8 cellular contexts compared by ENCODE assay signal in genomic region chr7:118182618-118183253, GRCh38. TPM values are rescaled to one million over a fixed set of nuclear protein-coding genes. Genes with fewer than 3 reads are reported as not detected.
DNase-seq lines count a peak whose midpoint lies in the region; ATAC-seq and TF ChIP-seq lines count a peak whose summit lies in the region.

No MANE protein-coding gene starts in this region.

- peak overlapping the region; percentile 96 for H3K27ac ChIP-seq in CD4-positive, CD25-positive, alpha-beta regulatory T cell (ENCODE audit: insufficient read depth, low read length, poor library complexity, severe bottlenecking)
- peak overlapping the region; percentile 93 for H3K27ac ChIP-seq in neutrophil

- peak overlapping the region; percentile 89 for H3K9ac ChIP-seq in endocrine pancreas (ENCODE audit: control insufficient read depth, insufficient read depth, low read length)

- DNase-seq in CD4-positive, CD25-positive, alpha-beta regulatory T cell = no peak
- peak; percentile 7 for DNase-seq in NCI-H2227 (lab: John Stamatoyannopoulos, UW; ENCODE audit: unreplicated experiment)
- no peak for DNase-seq in NCI-H1048 (lab: John Stamatoyannopoulos, UW)
- DNase-seq in NCI-H510A (lab: John Stamatoyannopoulos, UW) = no peak
- DNase-seq in activated CD8-positive, alpha-beta memory T cell treated with anti-CD3 and anti-CD28 coated beads for 24 hours = no peak

- H3K9me3 Mint-ChIP-seq in CD4-positive, CD25-positive, alpha-beta regulatory T cell = peaks cover 0 to 2% (median 0%) of the 10 kb centered on the region in 7 donors

- TF ChIP-seq CTCF in neutrophil (IDR thresholded peaks at IDR 0.05) = no peak

- peaks cover 21% of the 10 kb centered on the region for H3K36me3 Mint-ChIP-seq in CD4-positive, CD25-positive, alpha-beta regulatory T cell

- peaks cover 32 to 47% (median 40%) of the 10 kb centered on the region in 4 donors for H3K4me1 Mint-ChIP-seq in CD4-positive, CD25-positive, alpha-beta regulatory T cell

- no peaks in the 10 kb centered on the region for H3K27me3 ChIP-seq in CD4-positive, CD25-positive, alpha-beta regulatory T cell (ENCODE audit: control insufficient read depth, insufficient read depth, low read length)
- H3K27me3 ChIP-seq in endocrine pancreas (ENCODE audit: control insufficient read depth, insufficient read depth, low read length) = no peaks in the 10 kb centered on the region
- no peaks in the 10 kb centered on the region for H3K27me3 ChIP-seq in neutrophil

- peaks cover 4% of the 10 kb centered on the region for H3K36me3 ChIP-seq in CD4-positive, CD25-positive, alpha-beta regulatory T cell (ENCODE audit: control insufficient read depth, insufficient read depth, low read length)
- H3K36me3 ChIP-seq in endocrine pancreas (ENCODE audit: control insufficient read depth, insufficient read depth, low read length) (no peaks in the 10 kb centered on the region), neutrophil (peaks cover 3% of the 10 kb centered on the region)

- peak overlapping the region; percentile 89 to 98 (median 94) for H3K4me3 Mint-ChIP-seq in CD4-positive, CD25-positive, alpha-beta regulatory T cell

- H3K9me3 ChIP-seq in CD4-positive, CD25-positive, alpha-beta regulatory T cell (ENCODE audit: control insufficient read depth in 2 of 2, low read length in 2 of 2) = no peaks in the 10 kb centered on the region
- H3K9me3 ChIP-seq in endocrine pancreas (ENCODE audit: control insufficient read depth, low read length) (no peaks in the 10 kb centered on the region), neutrophil (no peaks in the 10 kb centered on the region)

- H3K4me3 ChIP-seq in CD4-positive, CD25-positive, alpha-beta regulatory T cell (ENCODE audit: low read depth, low read length) = peak overlapping the region; percentile 98
- H3K4me3 ChIP-seq in endocrine pancreas (ENCODE audit: control insufficient read depth, insufficient read depth, low read length) = peak overlapping the region; percentile 96
- H3K4me3 ChIP-seq in neutrophil (ENCODE audit: low read depth in 1 of 2, low read length in 1 of 2) = peak overlapping the region; percentile 79 to 89

- no peak for ATAC-seq in CD4-positive, CD25-positive, alpha-beta regulatory T cell (ENCODE audit: low read depth in 2 of 2)
- no peak for ATAC-seq in HG03039 (IDR thresholded peaks at IDR 0.05; ENCODE audit: unreplicated experiment)

- H3K27ac Mint-ChIP-seq in CD4-positive, CD25-positive, alpha-beta regulatory T cell = peak overlapping the region; percentile 98 to 100 (median 99)

- peaks cover 41% of the 10 kb centered on the region for H3K4me1 ChIP-seq in CD4-positive, CD25-positive, alpha-beta regulatory T cell (ENCODE audit: control insufficient read depth, insufficient read depth, low read length, poor library complexity, severe bottlenecking)
- H3K4me1 ChIP-seq in endocrine pancreas (ENCODE audit: control insufficient read depth, insufficient read depth, low read length) = peaks cover 23% of the 10 kb centered on the region
- H3K4me1 ChIP-seq in neutrophil (ENCODE audit: control insufficient read depth in 1 of 2, insufficient read depth in 1 of 2, low read depth in 1 of 2, low read length in 1 of 2) = peaks cover 5 to 22% of the 10 kb centered on the region in 2 experiments

- H3K27me3 Mint-ChIP-seq in CD4-positive, CD25-positive, alpha-beta regulatory T cell = no peaks in the 10 kb centered on the region

RNA-seq across cellular contexts. Expression of gene LSM8, which starts 1.2 kb away (rescaled TPM):
- 38.6 TPM for total RNA-seq in CD4-positive, CD25-positive, alpha-beta regulatory T cell
- polyA plus RNA-seq in CD4-positive, CD25-positive, alpha-beta regulatory T cell = 10 to 100 TPM; 41.5 to 62.7 (median 50.5) TPM

RNA-seq across cellular contexts. Expression of gene ANKRD7, which starts 41.8 kb away (rescaled TPM):
- not detected for total RNA-seq in CD4-positive, CD25-positive, alpha-beta regulatory T cell
- polyA plus RNA-seq in CD4-positive, CD25-positive, alpha-beta regulatory T cell = 1 to 10 TPM in 1 of 4 donors, under 1 TPM in 1, not detected in 2; 0.36 to 2.1 TPM
